In genomic region chr6:43491750-43492661, GRCh38 we compare ENCODE assay signal across 1 cellular context.
TF ChIP-seq lines count a peak whose summit lies in the region.

No MANE protein-coding gene starts in this region.

TF ChIP-seq in endothelial cell of umbilical vein, 7 proteins besides CTCF, POLR2A, EP300 and RAD21 (continued from another document):
- TF ChIP-seq GATA2 (IDR thresholded peaks at IDR 0.05; ENCODE audit: insufficient read depth, insufficient read length, low read depth, low read length) (no peak), POLR2AphosphoS5 (IDR thresholded peaks at IDR 0.05; ENCODE audit: insufficient read depth, low read depth, low read length) (no peak), MYC (IDR thresholded peaks at IDR 0.05; ENCODE audit: low read depth, low read length) (no peak), JUN (IDR thresholded peaks at IDR 0.05; ENCODE audit: borderline replicate concordance, insufficient read depth, insufficient read length, low read depth) (no peak)
